Comparison of ENCODE assay signal across 39 cellular contexts in the genomic region with DNA sequence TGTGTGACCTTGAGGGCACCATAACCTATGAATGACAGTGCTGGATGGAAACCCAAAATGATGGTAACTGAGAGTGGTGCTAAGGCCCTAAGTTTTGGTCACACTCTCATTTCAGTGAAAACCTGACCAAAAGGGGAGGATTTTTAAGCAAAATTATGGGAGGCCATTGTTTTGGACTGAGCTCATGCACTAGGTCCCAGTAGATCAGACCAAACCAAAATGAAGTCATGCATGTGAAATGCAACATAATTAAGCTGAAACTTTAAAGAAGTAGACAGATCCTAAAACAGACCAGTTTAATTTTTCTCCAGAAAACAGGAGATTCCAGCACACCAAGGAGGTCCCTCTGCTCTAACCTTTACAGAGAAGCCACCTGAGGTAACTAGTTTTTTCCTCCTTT. TPM values are rescaled to one million over a fixed set of nuclear protein-coding genes. Genes with fewer than 3 reads are reported as not detected.
"Had no signal": no experiment of that assay in that cellular context is flagged by ENCODE, and none has a peak within 500 bp of the region (broad histone marks: within the 10 kb centered on the region; RNA-seq: fewer than 3 reads in every experiment).

No MANE protein-coding gene starts in this region.

- H3K27ac Mint-ChIP-seq: activated B cell treated with CpG ODN at 0.5 μM for 24 hours; activated CD4-positive, alpha-beta memory T cell treated with anti-CD3 and anti-CD28 coated beads for 36 hours; activated CD4-positive, alpha-beta T cell treated with anti-CD3 and anti-CD28 coated beads, Interleukin-2, amount 10 ng/mL, durations not matched to agents 24 days and 14 days; activated CD8-positive, alpha-beta T cell treated with anti-CD3 and anti-CD28 coated beads for 36 hours; activated naive CD4-positive, alpha-beta T cell treated with anti-CD3 and anti-CD28 coated beads for 36 hours; activated naive CD4-positive, alpha-beta T cell treated with anti-CD3 and anti-CD28 coated beads, Interleukin-2, amount 50 U/mL, for 72 hours; activated naive CD8-positive, alpha-beta T cell treated with anti-CD3 and anti-CD28 coated beads for 36 hours; activated T-cell treated with anti-CD3 and anti-CD28 coated beads, Interleukin-2, amount 50 U/mL, for 72 hours; activated T-helper 1 cell treated with anti-CD3 and anti-CD28 coated beads, Interleukin-12 subunit alpha, Interleukin-12 subunit beta, Interleukin-2, Interleukin-4 antibody, amounts not matched to agents 30 ng/mL and 10 ng/mL and 1 ng/mL, durations not matched to agents 14 hours and 24 hours and 36 hours; activated T-helper 17 cell treated with anti-CD3 and anti-CD28 coated beads, Interleukin-2, amount 50 U/mL, for 72 hours; brain; T-helper 1 cell treated with Interleukin-12 subunit alpha and Interleukin-12 subunit beta and Interleukin-4 antibody, amounts not matched to agents 30 μg/mL and 1 μg/mL, for 36 hours; T-helper 2 cell treated with Interferon-gamma antibody and Interleukin-4, amounts not matched to agents 5 μg/mL and 100 μg/mL, for 36 hours had no signal

- ATAC-seq: activated CD8-positive, alpha-beta T cell treated with anti-CD3 and anti-CD28 coated beads for 36 hours; activated naive CD4-positive, alpha-beta T cell treated with anti-CD3 and anti-CD28 coated beads, Interleukin-2, amount 50 U/mL, for 72 hours; activated T-cell treated with anti-CD3 and anti-CD28 coated beads, Interleukin-2, amount 50 U/mL, for 4 hours; activated T-cell treated with anti-CD3 and anti-CD28 coated beads, Interleukin-2, amount 50 U/mL, for 72 hours; activated T-helper 17 cell treated with anti-CD3 and anti-CD28 coated beads, Interleukin-2, amount 50 U/mL, for 72 hours had no signal

- H3K36me3 Mint-ChIP-seq: activated CD4-positive, alpha-beta memory T cell treated with anti-CD3 and anti-CD28 coated beads for 36 hours; activated naive CD4-positive, alpha-beta T cell treated with anti-CD3 and anti-CD28 coated beads, Interleukin-2, amount 50 U/mL, for 72 hours; activated naive CD8-positive, alpha-beta T cell treated with anti-CD3 and anti-CD28 coated beads for 36 hours; brain had no signal

- DNase-seq: activated B cell treated with CpG ODN at 0.5 μM for 24 hours; activated CD4-positive, alpha-beta memory T cell treated with anti-CD3 and anti-CD28 coated beads for 36 hours; activated CD4-positive, alpha-beta T cell treated with anti-CD3 and anti-CD28 coated beads for 4 hours; activated CD4-positive, alpha-beta T cell treated with anti-CD3 and anti-CD28 coated beads, Interleukin-2, amount 10 ng/mL, durations not matched to agents 24 days and 14 days; activated CD4-positive, alpha-beta T cell treated with anti-CD3 and anti-CD28 coated beads, Interleukin-2, amount 50 U/mL, for 1 hour; activated CD4-positive, alpha-beta T cell treated with anti-CD3 and anti-CD28 coated beads, Interleukin-2, amount 50 U/mL, for 4 hours; activated CD4-positive, CD25-positive, alpha-beta regulatory T cell treated with anti-CD3 and anti-CD28 coated beads, Interleukin-2, amount 50 U/mL, for 72 hours; activated CD8-positive, alpha-beta memory T cell treated with anti-CD3 and anti-CD28 coated beads, Interleukin-2, amount 50 U/mL, for 4 hours; activated CD8-positive, alpha-beta T cell treated with anti-CD3 and anti-CD28 coated beads for 36 hours; activated effector memory CD4-positive, alpha-beta T cell treated with anti-CD3 and anti-CD28 coated beads, Interleukin-2, amount 50 U/mL, for 16 hours; activated gamma-delta T cell treated with Interleukin-2 at 50 U/mL for 16 hours; activated naive CD4-positive, alpha-beta T cell; activated naive CD4-positive, alpha-beta T cell treated with anti-CD3 and anti-CD28 coated beads for 36 hours; activated naive CD4-positive, alpha-beta T cell treated with anti-CD3 and anti-CD28 coated beads, Interleukin-2, amount 50 U/mL, for 16 hours; activated naive CD8-positive, alpha-beta T cell treated with anti-CD3 and anti-CD28 coated beads for 36 hours; activated T-cell treated with anti-CD3 and anti-CD28 coated beads for 4 hours; activated T-cell treated with anti-CD3 and anti-CD28 coated beads, Interleukin-2, amount 50 U/mL, for 1 hour; activated T-cell treated with anti-CD3 and anti-CD28 coated beads, Interleukin-2, amount 50 U/mL, for 4 hours; activated T-cell treated with anti-CD3 and anti-CD28 coated beads, Interleukin-2, amount 50 U/mL, for 72 hours; adrenal gland; amniotic stem cell; aorta; caudate nucleus; cerebellar nuclear complex; T-helper 1 cell; T-helper 2 cell; T-helper 9 cell had no signal

- H3K9me3 ChIP-seq: adrenal gland had no signal

- H3K4me1 Mint-ChIP-seq: activated B cell treated with CpG ODN at 0.5 μM for 24 hours; activated CD4-positive, alpha-beta T cell treated with anti-CD3 and anti-CD28 coated beads, Interleukin-2, amount 10 ng/mL, durations not matched to agents 24 days and 14 days; activated naive CD8-positive, alpha-beta T cell treated with anti-CD3 and anti-CD28 coated beads for 36 hours; activated T-helper 17 cell treated with anti-CD3 and anti-CD28 coated beads, Interleukin-2, amount 50 U/mL, for 72 hours; brain; central memory CD8-positive, alpha-beta T cell had no signal

- H3K27me3 ChIP-seq: adrenal gland, cardiac muscle cell had no signal

- H3K27ac ChIP-seq: adrenal gland, cardiac muscle cell, VCaP had no signal

- H3K4me3 ChIP-seq: adrenal gland, cardiac muscle cell had no signal

- H3K27me3 Mint-ChIP-seq: activated CD4-positive, alpha-beta T cell treated with anti-CD3 and anti-CD28 coated beads, Interleukin-2, amount 10 ng/mL, durations not matched to agents 24 days and 14 days; activated T-helper 17 cell treated with anti-CD3 and anti-CD28 coated beads, Interleukin-2, amount 50 U/mL, for 72 hours; brain; central memory CD8-positive, alpha-beta T cell had no signal

- H3K9me3 Mint-ChIP-seq: activated B cell treated with CpG ODN at 0.5 μM for 24 hours; activated CD4-positive, alpha-beta memory T cell treated with anti-CD3 and anti-CD28 coated beads for 36 hours; activated CD4-positive, alpha-beta T cell treated with anti-CD3 and anti-CD28 coated beads, Interleukin-2, amount 10 ng/mL, durations not matched to agents 24 days and 14 days; activated CD8-positive, alpha-beta T cell treated with anti-CD3 and anti-CD28 coated beads for 36 hours; activated naive CD4-positive, alpha-beta T cell treated with anti-CD3 and anti-CD28 coated beads for 36 hours; activated naive CD4-positive, alpha-beta T cell treated with anti-CD3 and anti-CD28 coated beads, Interleukin-2, amount 50 U/mL, for 72 hours; activated T-cell treated with anti-CD3 and anti-CD28 coated beads, Interleukin-2, amount 50 U/mL, for 4 hours; activated T-cell treated with anti-CD3 and anti-CD28 coated beads, Interleukin-2, amount 50 U/mL, for 72 hours; activated T-helper 1 cell treated with anti-CD3 and anti-CD28 coated beads, Interleukin-12 subunit alpha, Interleukin-12 subunit beta, Interleukin-2, Interleukin-4 antibody, amounts not matched to agents 30 ng/mL and 10 ng/mL and 1 ng/mL, durations not matched to agents 14 hours and 24 hours and 36 hours; activated T-helper 17 cell treated with anti-CD3 and anti-CD28 coated beads, Interleukin-2, amount 50 U/mL, for 72 hours; central memory CD8-positive, alpha-beta T cell; T-helper 1 cell treated with Interleukin-12 subunit alpha and Interleukin-12 subunit beta and Interleukin-4 antibody, amounts not matched to agents 30 μg/mL and 1 μg/mL, for 36 hours; T-helper 2 cell treated with Interferon-gamma antibody and Interleukin-4, amounts not matched to agents 5 μg/mL and 100 μg/mL, for 36 hours had no signal

- FAIRE-seq: bronchial epithelial cell, TTC549 had no signal

- H3K4me3 Mint-ChIP-seq: activated B cell treated with CpG ODN at 0.5 μM for 24 hours; activated CD4-positive, alpha-beta memory T cell treated with anti-CD3 and anti-CD28 coated beads for 36 hours; activated CD4-positive, alpha-beta T cell treated with anti-CD3 and anti-CD28 coated beads, Interleukin-2, amount 10 ng/mL, durations not matched to agents 24 days and 14 days; activated CD8-positive, alpha-beta T cell treated with anti-CD3 and anti-CD28 coated beads for 36 hours; activated naive CD4-positive, alpha-beta T cell treated with anti-CD3 and anti-CD28 coated beads for 36 hours; activated naive CD8-positive, alpha-beta T cell treated with anti-CD3 and anti-CD28 coated beads for 36 hours; activated T-cell treated with anti-CD3 and anti-CD28 coated beads, Interleukin-2, amount 50 U/mL, for 4 hours; activated T-cell treated with anti-CD3 and anti-CD28 coated beads, Interleukin-2, amount 50 U/mL, for 72 hours; activated T-helper 1 cell treated with anti-CD3 and anti-CD28 coated beads, Interleukin-12 subunit alpha, Interleukin-12 subunit beta, Interleukin-2, Interleukin-4 antibody, amounts not matched to agents 30 ng/mL and 10 ng/mL and 1 ng/mL, durations not matched to agents 14 hours and 24 hours and 36 hours; activated T-helper 17 cell treated with anti-CD3 and anti-CD28 coated beads, Interleukin-2, amount 50 U/mL, for 72 hours; brain; central memory CD8-positive, alpha-beta T cell; T-helper 1 cell treated with Interleukin-12 subunit alpha and Interleukin-12 subunit beta and Interleukin-4 antibody, amounts not matched to agents 30 μg/mL and 1 μg/mL, for 36 hours; T-helper 2 cell treated with Interferon-gamma antibody and Interleukin-4, amounts not matched to agents 5 μg/mL and 100 μg/mL, for 36 hours had no signal

- H3K36me3 ChIP-seq: adrenal gland, cardiac muscle cell had no signal

RNA-seq across cellular contexts. Expression of gene THBS2, which starts 24.0 kb away (rescaled TPM):
- total RNA-seq: activated B cell treated with CpG ODN at 0.5 μM for 24 hours; activated CD4-positive, alpha-beta memory T cell treated with anti-CD3 and anti-CD28 coated beads for 36 hours; activated CD4-positive, alpha-beta T cell treated with anti-CD3 and anti-CD28 coated beads, Interleukin-2, amount 10 ng/mL, durations not matched to agents 24 days and 14 days; activated CD8-positive, alpha-beta memory T cell treated with anti-CD3 and anti-CD28 coated beads for 36 hours; activated CD8-positive, alpha-beta T cell treated with anti-CD3 and anti-CD28 coated beads for 36 hours; activated naive CD4-positive, alpha-beta T cell treated with anti-CD3 and anti-CD28 coated beads for 36 hours; activated naive CD4-positive, alpha-beta T cell treated with anti-CD3 and anti-CD28 coated beads, Interleukin-2, amount 50 U/mL, for 72 hours; activated naive CD8-positive, alpha-beta T cell treated with anti-CD3 and anti-CD28 coated beads for 36 hours; activated T-cell treated with anti-CD3 and anti-CD28 coated beads, Interleukin-2, amount 50 U/mL, for 72 hours; activated T-helper 1 cell treated with anti-CD3 and anti-CD28 coated beads, Interleukin-12 subunit alpha, Interleukin-12 subunit beta, Interleukin-2, Interleukin-4 antibody, amounts not matched to agents 30 ng/mL and 10 ng/mL and 1 ng/mL, durations not matched to agents 14 hours and 24 hours and 36 hours; activated T-helper 17 cell treated with anti-CD3 and anti-CD28 coated beads, Interleukin-2, amount 50 U/mL, for 72 hours had no signal
